2 cellular contexts compared by ENCODE assay signal in genomic region chr5:139677404-139678282, GRCh38.
TF ChIP-seq lines count a peak whose summit lies in the region.

No MANE protein-coding gene starts in this region.

TF ChIP-seq in GM23338, 12 proteins besides CTCF, POLR2A, EP300 and RAD21 (continued from another document):
- TF ChIP-seq ZNF462 (CRISPR knock-in tag; IDR thresholded peaks at IDR 0.05) = no peak
- TF ChIP-seq ZNF331 (CRISPR knock-in tag; IDR thresholded peaks at IDR 0.05; ENCODE audit: low read depth) = no peak
- no peak for TF ChIP-seq JUNB (IDR thresholded peaks at IDR 0.05; ENCODE audit: unreplicated experiment)
- TF ChIP-seq ETS1 (IDR thresholded peaks at IDR 0.05) = no peak
- TF ChIP-seq EZH2 (IDR thresholded peaks at IDR 0.05; ENCODE audit: low read depth, unreplicated experiment) = no peak
- TF ChIP-seq NANOG (IDR thresholded peaks at IDR 0.05; ENCODE audit: borderline replicate concordance) = no peak
- TF ChIP-seq POLR2AphosphoS5 (IDR thresholded peaks at IDR 0.05; ENCODE audit: low read depth) = no peak
- TF ChIP-seq STAT1 (IDR thresholded peaks at IDR 0.05; ENCODE audit: unreplicated experiment) = no peak
- TF ChIP-seq REST (IDR thresholded peaks at IDR 0.05; ENCODE audit: unreplicated experiment) = no peak

TF ChIP-seq in WTC11, 78 proteins besides CTCF, POLR2A, EP300 and RAD21 (continued from another document):
- TF ChIP-seq ERG (CRISPR knock-in tag; IDR thresholded peaks at IDR 0.05) (no peak), AR (CRISPR knock-in tag; IDR thresholded peaks at IDR 0.05) (no peak), ARID4B (CRISPR knock-in tag; IDR thresholded peaks at IDR 0.05; ENCODE audit: borderline replicate concordance) (no peak), ZBTB21 (CRISPR knock-in tag; IDR thresholded peaks at IDR 0.05; ENCODE audit: borderline replicate concordance) (no peak), FOXP1 (CRISPR knock-in tag; IDR thresholded peaks at IDR 0.05; ENCODE audit: borderline replicate concordance) (no peak), JAZF1 (CRISPR knock-in tag; IDR thresholded peaks at IDR 0.05) (no peak), SP1 (CRISPR knock-in tag; conservative IDR thresholded peaks at IDR 0.05) (no peak), GTF2I (CRISPR knock-in tag; conservative IDR thresholded peaks at IDR 0.05) (no peak)
